Comparison of ENCODE assay signal across 8 cellular contexts in genomic region chr9:83980395-83981125, GRCh38. TPM values are rescaled to one million over a fixed set of nuclear protein-coding genes. Genes with fewer than 3 reads are reported as not detected.
A peak's percentile ranks its signal among the peaks of the same experiment; 100 is the strongest.
DNase-seq lines count a peak whose midpoint lies in the region; ATAC-seq and TF ChIP-seq lines count a peak whose summit lies in the region.

Gene RMI1 (plus strand): TSS chr9:83980805. CDS start chr9:84000987, 20,182 bp downstream.

- no peak for TF ChIP-seq CTCF in GM13977 (IDR thresholded peaks at IDR 0.05; ENCODE audit: extremely low read depth, insufficient read depth, missing control alignments)
- no peak for TF ChIP-seq CTCF in psoas muscle (IDR thresholded peaks at IDR 0.05)
- TF ChIP-seq CTCF in uterus (IDR thresholded peaks at IDR 0.05): peak in 2 of 4 experiments; percentile 2 to 12

- peaks cover 0 to 25% of the 10 kb centered on the region in 2 donors for H3K36me3 ChIP-seq in psoas muscle (ENCODE audit: insufficient read depth in 1 of 2, low read depth in 1 of 2)
- no peaks in the 10 kb centered on the region for H3K36me3 ChIP-seq in uterus

- H3K4me1 ChIP-seq in psoas muscle (peaks cover 34% of the 10 kb centered on the region), uterus (peaks cover 7 to 16% of the 10 kb centered on the region in 2 donors)

- DNase-seq in GM13977 (ENCODE audit: low spot score) (peak; percentile 94), NCI-H1694 (lab: John Stamatoyannopoulos, UW) (peak; percentile 96), amygdala (lab: John Stamatoyannopoulos, UW) (peak; percentile 84 to 100 (median 97)), left ventricle myocardium superior (peak; percentile 100), psoas muscle (peak; percentile 100), uterus (peak; percentile 99)

- in situ Hi-C loops in GM13977 (cut with MboI; ENCODE audit: low pct_unique_long_range_greater_than_20kb, low sequenced_read_pairs, unreplicated experiment): no loop called here

- 0 to 1% (median 0%) methylated on average over 59 to 69 of the region's 69 CpGs for WGBS in psoas muscle, 3 donors

- TF ChIP-seq POLR2A in uterus (IDR thresholded peaks at IDR 0.05): peak; percentile 92 to 96

- H3K4me3 Mint-ChIP-seq in T-helper 1 cell treated with Interleukin-12 subunit alpha and Interleukin-12 subunit beta and Interleukin-4 antibody, amounts not matched to agents 30 μg/mL and 1 μg/mL, for 36 hours: peak within 1 kb of the TSS; percentile 96

- H3K9me3 ChIP-seq in psoas muscle (no peaks in the 10 kb centered on the region), uterus (no peaks in the 10 kb centered on the region)

- no peaks in the 10 kb centered on the region for H3K27me3 Mint-ChIP-seq in T-helper 1 cell treated with Interleukin-12 subunit alpha and Interleukin-12 subunit beta and Interleukin-4 antibody, amounts not matched to agents 30 μg/mL and 1 μg/mL, for 36 hours (ENCODE audit: low read depth)

- peaks cover 41% of the 10 kb centered on the region for H3K36me3 Mint-ChIP-seq in T-helper 1 cell treated with Interleukin-12 subunit alpha and Interleukin-12 subunit beta and Interleukin-4 antibody, amounts not matched to agents 30 μg/mL and 1 μg/mL, for 36 hours (ENCODE audit: low read depth)

- intact Hi-C loops in left ventricle myocardium superior (cut with micrococcal nuclease): no loop called here
- intact Hi-C loops in psoas muscle (cut with DNase I): loop anchor here (2.0 to 5.0 kb wide), 5 partner anchors 24 to 192 kb away; partner anchors contain the start of gene KIF27 (in 1 of the 2)
- intact Hi-C loops in uterus (cut with DNase I; ENCODE audit: low total_unique reads): loop anchor here (10.0 kb wide), 1 partner anchor 46 kb away; no protein-coding TSS in a partner anchor

- peak within 1 kb of the TSS; percentile 100 for H3K27ac Mint-ChIP-seq in T-helper 1 cell treated with Interleukin-12 subunit alpha and Interleukin-12 subunit beta and Interleukin-4 antibody, amounts not matched to agents 30 μg/mL and 1 μg/mL, for 36 hours

- H3K27ac ChIP-seq in psoas muscle: peak within 1 kb of the TSS; percentile 100
- peak within 1 kb of the TSS; percentile 98 to 100 for H3K27ac ChIP-seq in uterus

- H3K9me3 Mint-ChIP-seq in T-helper 1 cell treated with Interleukin-12 subunit alpha and Interleukin-12 subunit beta and Interleukin-4 antibody, amounts not matched to agents 30 μg/mL and 1 μg/mL, for 36 hours: no peaks in the 10 kb centered on the region

- H3K27me3 ChIP-seq in psoas muscle (ENCODE audit: insufficient read depth in 3 of 3, low read length in 2 of 3): no peaks in the 10 kb centered on the region
- no peaks in the 10 kb centered on the region for H3K27me3 ChIP-seq in uterus

- ATAC-seq in HG02884 (IDR thresholded peaks at IDR 0.05; ENCODE audit: unreplicated experiment): peak; percentile 61
- peak; percentile 93 for ATAC-seq in left ventricle myocardium superior
- ATAC-seq in psoas muscle: peak; percentile 90 to 93 (median 92)

- peak within 1 kb of the TSS; percentile 96 for H3K4me3 ChIP-seq in psoas muscle
- H3K4me3 ChIP-seq in uterus: peak within 1 kb of the TSS; percentile 81 to 93

- H3K4me1 Mint-ChIP-seq in T-helper 1 cell treated with Interleukin-12 subunit alpha and Interleukin-12 subunit beta and Interleukin-4 antibody, amounts not matched to agents 30 μg/mL and 1 μg/mL, for 36 hours (ENCODE audit: low read depth): peaks cover 39% of the 10 kb centered on the region

RNA-seq across cellular contexts. Expression of gene RMI1, which starts in this region (rescaled TPM):
- total RNA-seq in left ventricle myocardium superior (6.9 TPM), psoas muscle (1 to 10 TPM; 3.9 to 4.5 (median 4.1) TPM), uterus (10 to 100 TPM in 1 of 4 donors, 1 to 10 TPM in 3; 1.0 to 16.5 (median 6.7) TPM)
- polyA plus RNA-seq in psoas muscle: 10 to 100 TPM in 1 of 3 donors, 1 to 10 TPM in 2; 2.4 to 15.1 (median 2.8) TPM

Comparison
In these comparisons a context has a peak if more than half of its experiments do, and no peak if none do; other contexts are left out.
1. Peak in every context shown above with its lines: DNase-seq, ATAC-seq, H3K4me3 ChIP-seq and H3K27ac ChIP-seq.